ENCODE assay signal across 27 cellular contexts in the genomic region with DNA sequence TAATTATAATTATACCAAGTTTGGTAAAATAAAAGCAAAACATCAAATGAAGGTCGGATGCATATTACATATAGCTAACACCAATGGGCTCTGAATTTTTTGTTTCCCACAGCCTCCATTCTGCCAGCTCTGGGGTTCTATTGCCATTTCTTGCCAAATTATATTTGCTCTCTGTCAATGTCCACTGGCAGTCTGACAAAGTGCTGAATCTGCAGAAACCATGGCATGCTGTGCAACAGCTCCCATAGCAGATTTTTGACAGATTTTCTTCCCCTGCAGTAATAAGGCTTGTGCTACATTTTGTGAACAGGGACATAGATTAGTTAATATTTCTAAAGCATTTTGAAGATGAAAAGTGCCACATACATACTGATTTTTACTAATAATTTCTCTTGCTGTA.
"Had no signal": no experiment of that assay in that cellular context is flagged by ENCODE, and none has a peak within 500 bp of the region (broad histone marks: within the 10 kb centered on the region; RNA-seq: fewer than 3 reads in every experiment).

No MANE protein-coding gene starts in this region.

- H3K27ac ChIP-seq: ascending aorta, body of pancreas, VCaP had no signal

- H3K9me3 ChIP-seq: ascending aorta, body of pancreas had no signal

- H3K27ac Mint-ChIP-seq: activated CD4-positive, alpha-beta memory T cell treated with anti-CD3 and anti-CD28 coated beads for 36 hours; activated CD4-positive, alpha-beta T cell treated with anti-CD3 and anti-CD28 coated beads, Interleukin-2, amount 10 ng/mL, durations not matched to agents 7 days and 5 days; activated naive CD4-positive, alpha-beta T cell treated with anti-CD3 and anti-CD28 coated beads, Interleukin-2, amount 50 U/mL, for 72 hours; activated naive CD8-positive, alpha-beta T cell treated with anti-CD3 and anti-CD28 coated beads, Interleukin-2, amount 50 U/mL, for 24 hours; T-cell had no signal

- H3K4me3 Mint-ChIP-seq: activated CD4-positive, alpha-beta memory T cell treated with anti-CD3 and anti-CD28 coated beads for 36 hours; activated CD4-positive, alpha-beta T cell treated with anti-CD3 and anti-CD28 coated beads, Interleukin-2, amount 10 ng/mL, durations not matched to agents 7 days and 5 days; activated naive CD8-positive, alpha-beta T cell treated with anti-CD3 and anti-CD28 coated beads, Interleukin-2, amount 50 U/mL, for 24 hours; activated T-cell treated with anti-CD3 and anti-CD28 coated beads, Interleukin-2, amount 50 U/mL, for 4 hours; T-cell had no signal

- H3K4me3 ChIP-seq: ascending aorta, body of pancreas had no signal

- DNase-seq: activated CD4-positive, alpha-beta memory T cell treated with anti-CD3 and anti-CD28 coated beads for 36 hours; activated CD4-positive, alpha-beta T cell treated with anti-CD3 and anti-CD28 coated beads, Interleukin-2, amount 10 ng/mL, durations not matched to agents 7 days and 5 days; activated CD4-positive, CD25-positive, alpha-beta regulatory T cell; activated CD8-positive, alpha-beta memory T cell treated with anti-CD3 and anti-CD28 coated beads for 24 hours; activated effector memory CD4-positive, alpha-beta T cell treated with anti-CD3 and anti-CD28 coated beads, Interleukin-2, amount 50 U/mL, for 16 hours; activated naive CD4-positive, alpha-beta T cell treated with Interleukin-2 at 50 U/mL for 16 hours; activated naive CD8-positive, alpha-beta T cell treated with anti-CD3 and anti-CD28 coated beads, Interleukin-2, amount 50 U/mL, for 24 hours; activated T-cell treated with anti-CD3 and anti-CD28 coated beads, Interleukin-2, amount 50 U/mL, for 4 hours; amniotic stem cell; central memory CD4-positive, alpha-beta T cell; Karpas-422; MM.1S; NCI-H146; NCI-H187 treated with DMSO at 0.1 percent for 48 hours; NCI-H2081 treated with DMSO at 0.1 percent for 48 hours; NCI-H526; NCI-H82; PC-3; SHP77 treated with DMSO at 0.1 percent for 48 hours; T-cell; T-helper 2 cell had no signal

- H3K4me1 Mint-ChIP-seq: activated CD4-positive, alpha-beta T cell treated with anti-CD3 and anti-CD28 coated beads, Interleukin-2, amount 10 ng/mL, durations not matched to agents 7 days and 5 days; activated naive CD8-positive, alpha-beta T cell treated with anti-CD3 and anti-CD28 coated beads, Interleukin-2, amount 50 U/mL, for 24 hours; T-cell had no signal

- FAIRE-seq: bronchial epithelial cell, RCC 7860 had no signal

- H3K27me3 Mint-ChIP-seq: activated CD4-positive, alpha-beta memory T cell treated with anti-CD3 and anti-CD28 coated beads for 36 hours; activated CD4-positive, alpha-beta T cell treated with anti-CD3 and anti-CD28 coated beads, Interleukin-2, amount 10 ng/mL, durations not matched to agents 7 days and 5 days; T-cell had no signal

- H3K9me3 Mint-ChIP-seq: activated CD4-positive, alpha-beta memory T cell treated with anti-CD3 and anti-CD28 coated beads for 36 hours; activated CD4-positive, alpha-beta T cell treated with anti-CD3 and anti-CD28 coated beads, Interleukin-2, amount 10 ng/mL, durations not matched to agents 7 days and 5 days; activated naive CD4-positive, alpha-beta T cell treated with anti-CD3 and anti-CD28 coated beads, Interleukin-2, amount 50 U/mL, for 72 hours; activated naive CD8-positive, alpha-beta T cell treated with anti-CD3 and anti-CD28 coated beads, Interleukin-2, amount 50 U/mL, for 24 hours; activated T-cell treated with anti-CD3 and anti-CD28 coated beads, Interleukin-2, amount 50 U/mL, for 4 hours had no signal

- H3K27me3 ChIP-seq: ascending aorta, body of pancreas had no signal

- H3K4me1 ChIP-seq: ascending aorta, body of pancreas had no signal

- H3K36me3 ChIP-seq: ascending aorta had no signal

- H3K36me3 Mint-ChIP-seq: activated CD4-positive, alpha-beta memory T cell treated with anti-CD3 and anti-CD28 coated beads for 36 hours; activated naive CD4-positive, alpha-beta T cell treated with anti-CD3 and anti-CD28 coated beads, Interleukin-2, amount 50 U/mL, for 72 hours; T-cell had no signal
